32 cellular contexts compared by ENCODE assay signal in the genomic region with DNA sequence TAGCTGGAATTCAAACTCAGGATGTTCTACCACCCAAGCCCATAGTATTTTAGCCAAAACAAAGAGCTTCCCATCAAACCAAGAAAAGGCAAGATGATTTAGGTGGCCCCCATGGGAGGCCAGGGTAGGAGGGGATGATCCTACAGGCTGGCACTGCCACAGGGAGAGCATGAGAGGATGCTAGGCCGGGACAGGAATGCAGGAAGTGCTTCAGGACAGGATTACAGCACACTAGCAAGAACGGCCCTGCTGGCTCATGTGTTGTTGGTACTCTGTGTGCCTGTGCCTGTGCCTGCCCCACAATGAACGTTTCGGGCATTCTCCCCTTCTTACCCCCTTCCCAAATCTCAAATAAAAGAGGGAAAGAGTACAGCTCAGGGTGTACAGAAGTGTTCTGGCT.
"Had no signal": no experiment of that assay in that cellular context is flagged by ENCODE, and none has a peak within 500 bp of the region (broad histone marks: within the 10 kb centered on the region; RNA-seq: fewer than 3 reads in every experiment).

No MANE protein-coding gene starts in this region.

- H3K36me3 Mint-ChIP-seq: natural killer cell; neural progenitor cell; stimulated activated naive B cell treated with anti-CD40 and anti-IgM and Interleukin-4, amounts not matched to agents 10 μg/mL and 1 μg/mL and 100 μg/mL, for 72 hours had no signal

- H3K27me3 ChIP-seq: colonic mucosa, dorsolateral prefrontal cortex, heart left ventricle, left lung, neural progenitor cell, right atrium auricular region, stomach, thyroid gland, upper lobe of left lung had no signal

- H3K36me3 ChIP-seq: colonic mucosa, heart left ventricle, left lung, lower lobe of right lung, neural progenitor cell, right atrium auricular region, stomach, thyroid gland, upper lobe of left lung had no signal

- DNase-seq: activated CD4-positive, alpha-beta memory T cell treated with anti-CD3 and anti-CD28 coated beads, Interleukin-2, amount 10 ng/mL, durations not matched to agents 7 days and 5 days; activated CD4-positive, alpha-beta T cell treated with anti-CD3 and anti-CD28 coated beads, Interleukin-2, amount 10 ng/mL, durations not matched to agents 24 days and 14 days; activated CD4-positive, CD25-positive, alpha-beta regulatory T cell treated with anti-CD3 and anti-CD28 coated beads, Interleukin-2, amount 50 U/mL, for 72 hours; activated T-cell treated with anti-CD3 and anti-CD28 coated beads, Interleukin-2, amount 50 U/mL, for 4 hours; anterior cingulate cortex; cerebellar nuclear complex; colonic mucosa; dorsolateral prefrontal cortex; effector memory CD4-positive, alpha-beta T cell; erythroblast; heart left ventricle; hypothalamus; kidney glomerular epithelial cell; left lung; lower lobe of right lung; mesendoderm; natural killer cell; occipital lobe; stimulated activated CD4-positive, alpha-beta T cell treated with anti-CD3 and anti-CD28 coated beads, Interleukin-1b, Interleukin-23, amount 100 ng/mL, for 48 hours; stimulated activated CD4-positive, alpha-beta T cell treated with anti-CD3 and anti-CD28 coated beads, Interleukin-4, amount 100 ng/mL, for 4 hours; stimulated activated CD8-positive, alpha-beta memory T cell treated with anti-CD3 and anti-CD28 coated beads, Interleukin-4, amount 100 ng/mL, for 48 hours; stimulated activated naive B cell treated with anti-CD40 and anti-IgM and Interleukin-4, amounts not matched to agents 10 μg/mL and 1 μg/mL and 100 μg/mL, for 72 hours; stomach; T-helper 9 cell; thyroid gland had no signal

- H3K4me3 ChIP-seq: colonic mucosa, dorsolateral prefrontal cortex, heart left ventricle, left lung, lower lobe of right lung, neural progenitor cell, right atrium auricular region, smooth muscle cell, stomach, thyroid gland, upper lobe of left lung had no signal

- H3K4me2 ChIP-seq: neural progenitor cell, smooth muscle cell had no signal

- H3K27ac ChIP-seq: colonic mucosa, dorsolateral prefrontal cortex, heart left ventricle, left lung, lower lobe of right lung, neural progenitor cell, stomach, thyroid gland, upper lobe of left lung had no signal

- ATAC-seq: activated T-cell treated with anti-CD3 and anti-CD28 coated beads, Interleukin-2, amount 50 U/mL, for 4 hours; left lung; lower lobe of right lung; natural killer cell; stimulated activated naive B cell treated with anti-CD40 and anti-IgM and Interleukin-4, amounts not matched to agents 10 μg/mL and 1 μg/mL and 100 μg/mL, for 72 hours had no signal

- H2AFZ ChIP-seq: neural progenitor cell had no signal

- H3K27ac Mint-ChIP-seq: activated CD4-positive, alpha-beta memory T cell treated with anti-CD3 and anti-CD28 coated beads, Interleukin-2, amount 10 ng/mL, durations not matched to agents 7 days and 5 days; activated CD4-positive, alpha-beta T cell treated with anti-CD3 and anti-CD28 coated beads, Interleukin-2, amount 10 ng/mL, durations not matched to agents 24 days and 14 days; activated naive CD4-positive, alpha-beta T cell treated with anti-CD3 and anti-CD28 coated beads, Interleukin-2, amount 50 U/mL, for 24 hours; activated T-helper 2 cell treated with anti-CD3 and anti-CD28 coated beads, Interferon-gamma antibody, Interleukin-2, Interleukin-4, amounts not matched to agents 10 μg/mL and 5 μg/mL and 100 μg/mL, durations not matched to agents 14 hours and 24 hours and 36 hours; natural killer cell; neural progenitor cell; stimulated activated naive B cell treated with anti-CD40 and anti-IgM and Interleukin-4, amounts not matched to agents 10 μg/mL and 1 μg/mL and 100 μg/mL, for 72 hours; T-helper 1 cell treated with Interleukin-12 subunit alpha and Interleukin-12 subunit beta and Interleukin-4 antibody, amounts not matched to agents 30 μg/mL and 1 μg/mL, for 36 hours had no signal

- H3K4me3 Mint-ChIP-seq: activated CD4-positive, alpha-beta memory T cell treated with anti-CD3 and anti-CD28 coated beads, Interleukin-2, amount 10 ng/mL, durations not matched to agents 7 days and 5 days; activated CD4-positive, alpha-beta T cell treated with anti-CD3 and anti-CD28 coated beads, Interleukin-2, amount 10 ng/mL, durations not matched to agents 24 days and 14 days; activated naive CD4-positive, alpha-beta T cell treated with anti-CD3 and anti-CD28 coated beads, Interleukin-2, amount 50 U/mL, for 24 hours; activated T-cell treated with anti-CD3 and anti-CD28 coated beads, Interleukin-2, amount 50 U/mL, for 4 hours; natural killer cell; neural progenitor cell; stimulated activated naive B cell treated with anti-CD40 and anti-IgM and Interleukin-4, amounts not matched to agents 10 μg/mL and 1 μg/mL and 100 μg/mL, for 72 hours; T-helper 1 cell treated with Interleukin-12 subunit alpha and Interleukin-12 subunit beta and Interleukin-4 antibody, amounts not matched to agents 30 μg/mL and 1 μg/mL, for 36 hours had no signal

- H3K4me1 ChIP-seq: colonic mucosa had no signal

- H3K9me3 Mint-ChIP-seq: activated CD4-positive, alpha-beta memory T cell treated with anti-CD3 and anti-CD28 coated beads, Interleukin-2, amount 10 ng/mL, durations not matched to agents 7 days and 5 days; activated CD4-positive, alpha-beta T cell treated with anti-CD3 and anti-CD28 coated beads, Interleukin-2, amount 10 ng/mL, durations not matched to agents 24 days and 14 days; activated naive CD4-positive, alpha-beta T cell treated with anti-CD3 and anti-CD28 coated beads, Interleukin-2, amount 50 U/mL, for 24 hours; activated T-cell treated with anti-CD3 and anti-CD28 coated beads, Interleukin-2, amount 50 U/mL, for 4 hours; activated T-helper 2 cell treated with anti-CD3 and anti-CD28 coated beads, Interferon-gamma antibody, Interleukin-2, Interleukin-4, amounts not matched to agents 10 μg/mL and 5 μg/mL and 100 μg/mL, durations not matched to agents 14 hours and 24 hours and 36 hours; neural progenitor cell; stimulated activated naive B cell treated with anti-CD40 and anti-IgM and Interleukin-4, amounts not matched to agents 10 μg/mL and 1 μg/mL and 100 μg/mL, for 72 hours; T-helper 1 cell treated with Interleukin-12 subunit alpha and Interleukin-12 subunit beta and Interleukin-4 antibody, amounts not matched to agents 30 μg/mL and 1 μg/mL, for 36 hours had no signal

- H3K27me3 Mint-ChIP-seq: activated CD4-positive, alpha-beta memory T cell treated with anti-CD3 and anti-CD28 coated beads, Interleukin-2, amount 10 ng/mL, durations not matched to agents 7 days and 5 days; activated CD4-positive, alpha-beta T cell treated with anti-CD3 and anti-CD28 coated beads, Interleukin-2, amount 10 ng/mL, durations not matched to agents 24 days and 14 days; activated naive CD4-positive, alpha-beta T cell treated with anti-CD3 and anti-CD28 coated beads, Interleukin-2, amount 50 U/mL, for 24 hours; stimulated activated naive B cell treated with anti-CD40 and anti-IgM and Interleukin-4, amounts not matched to agents 10 μg/mL and 1 μg/mL and 100 μg/mL, for 72 hours had no signal

- H3K9me3 ChIP-seq: colonic mucosa, heart left ventricle, left lung, lower lobe of right lung, right atrium auricular region, stomach, thyroid gland, upper lobe of left lung had no signal

- H3K4me1 Mint-ChIP-seq: activated CD4-positive, alpha-beta memory T cell treated with anti-CD3 and anti-CD28 coated beads, Interleukin-2, amount 10 ng/mL, durations not matched to agents 7 days and 5 days; activated CD4-positive, alpha-beta T cell treated with anti-CD3 and anti-CD28 coated beads, Interleukin-2, amount 10 ng/mL, durations not matched to agents 24 days and 14 days; activated naive CD4-positive, alpha-beta T cell treated with anti-CD3 and anti-CD28 coated beads, Interleukin-2, amount 50 U/mL, for 24 hours; natural killer cell; neural progenitor cell; stimulated activated naive B cell treated with anti-CD40 and anti-IgM and Interleukin-4, amounts not matched to agents 10 μg/mL and 1 μg/mL and 100 μg/mL, for 72 hours had no signal

- H3K9ac ChIP-seq: neural progenitor cell had no signal
